7 cellular contexts compared by ENCODE assay signal in the genomic region with DNA sequence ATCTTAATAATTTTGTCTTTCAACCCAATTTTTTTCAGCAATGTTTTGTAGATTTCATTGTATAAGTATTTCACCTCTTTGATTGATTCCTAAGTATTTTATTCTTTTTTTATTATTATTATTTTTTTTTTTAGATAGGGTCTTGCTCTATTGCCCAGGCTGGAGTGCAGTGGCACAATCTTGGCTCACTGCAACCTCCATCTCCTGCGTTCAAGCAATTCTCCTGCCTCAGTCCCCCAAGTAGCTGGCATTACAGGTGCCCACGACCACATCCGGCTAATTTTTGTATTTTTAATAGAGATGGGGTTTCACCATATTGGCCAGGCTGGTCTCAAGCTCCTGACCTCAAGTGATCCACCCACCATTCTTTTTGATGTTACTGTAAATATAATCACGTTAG. TPM values are rescaled to one million over a fixed set of nuclear protein-coding genes. Genes with fewer than 3 reads are reported as not detected.
"Had no signal": no experiment of that assay in that cellular context is flagged by ENCODE, and none has a peak within 500 bp of the region (broad histone marks: within the 10 kb centered on the region; RNA-seq: fewer than 3 reads in every experiment).

No MANE protein-coding gene starts in this region.

RNA-seq across cellular contexts. Expression of gene SCML4, which starts 36.9 kb away (rescaled TPM):
- total RNA-seq: GM23248, GM23338, H1, H4, H7, H9, HFFc6 had no signal
- polyA plus RNA-seq: GM23248, GM23338, H1 had no signal
